In the genomic region with DNA sequence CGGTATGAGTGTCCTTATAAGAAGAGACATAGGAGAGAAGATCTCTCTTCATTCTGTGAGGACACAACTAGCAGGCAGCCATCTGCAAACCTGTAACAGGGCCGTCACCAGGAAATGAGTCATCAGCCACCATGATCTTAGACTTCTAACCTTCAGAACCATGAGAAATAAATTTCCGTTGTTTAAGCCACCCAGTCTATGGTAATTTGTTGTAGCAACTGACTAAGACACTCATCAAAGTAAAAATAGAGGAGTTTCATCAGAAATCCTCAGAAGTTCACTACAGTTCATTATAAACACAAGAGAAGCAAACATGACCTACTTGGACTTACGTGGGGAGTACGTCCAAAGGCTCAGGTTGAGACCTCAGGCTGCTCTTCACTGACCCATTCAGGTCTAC, we compare ENCODE assay signal across 14 cellular contexts.
DNase-seq lines count a peak whose midpoint lies in the region; FAIRE-seq and TF ChIP-seq lines count a peak whose summit lies in the region.
"Had no signal": no experiment of that assay in that cellular context is flagged by ENCODE, and none has a peak within 500 bp of the region (broad histone marks: within the 10 kb centered on the region; RNA-seq: fewer than 3 reads in every experiment).

No MANE protein-coding gene starts in this region.

- no peak overlapping the region for H4K12ac ChIP-seq in trophoblast cell (ENCODE audit: low read depth, low read length)

- no peak for TF ChIP-seq POLR2A in Peyer's patch (IDR thresholded peaks at IDR 0.05)

- H3K18ac ChIP-seq in trophoblast cell (ENCODE audit: low read length): no peak overlapping the region

- H2BK5ac ChIP-seq in trophoblast cell (ENCODE audit: low read depth, low read length, poor library complexity): no peak overlapping the region

- no peak overlapping the region for H2AK5ac ChIP-seq in trophoblast cell (ENCODE audit: low read length)

- H3K79me1 ChIP-seq in trophoblast cell (ENCODE audit: low read length): no peaks in the 10 kb centered on the region

- H3K27me3 ChIP-seq in bronchial epithelial cell (ENCODE audit: control insufficient read depth, insufficient read depth, low read length) (no peaks in the 10 kb centered on the region), trophoblast cell (ENCODE audit: insufficient read depth, low read length) (no peaks in the 10 kb centered on the region), Peyer's patch (no peaks in the 10 kb centered on the region)
- H3K27me3 ChIP-seq: suprapubic skin had no signal

- H3K27ac ChIP-seq in trophoblast cell (ENCODE audit: low read depth, low read length) (no peak overlapping the region), Peyer's patch (no peak overlapping the region)
- H3K27ac ChIP-seq: 22Rv1, suprapubic skin, WERI-Rb-1 had no signal

- TF ChIP-seq CTCF in bronchial epithelial cell (IDR thresholded peaks at IDR 0.05; ENCODE audit: insufficient read depth, low read length, severe bottlenecking) (no peak), GM13976 (IDR thresholded peaks at IDR 0.05; ENCODE audit: borderline replicate concordance, control extremely low read depth, extremely low read depth, insufficient read depth, missing control alignments) (no peak), Peyer's patch (IDR thresholded peaks at IDR 0.05) (no peak)

- H2AFZ ChIP-seq in trophoblast cell (ENCODE audit: insufficient read depth, low read length, poor library complexity): no peak overlapping the region

- H3K4ac ChIP-seq in trophoblast cell (ENCODE audit: low read depth, low read length): no peak overlapping the region

- no peaks in the 10 kb centered on the region for H3K79me2 ChIP-seq in trophoblast cell (ENCODE audit: control insufficient read depth, insufficient read depth, low read length, poor library complexity)

- FAIRE-seq in bronchial epithelial cell (lab: Jason Lieb, UNC): no peak

- no peak overlapping the region for H2BK120ac ChIP-seq in trophoblast cell (ENCODE audit: insufficient read depth, low read length, poor library complexity)

- H3K9me3 ChIP-seq in trophoblast cell (ENCODE audit: insufficient read depth, low read depth, low read length): no peaks in the 10 kb centered on the region
- no peaks in the 10 kb centered on the region for H3K9me3 ChIP-seq in Peyer's patch
- H3K9me3 ChIP-seq: suprapubic skin had no signal

- H3K23ac ChIP-seq in trophoblast cell (ENCODE audit: low read length): no peak overlapping the region

- H4K91ac ChIP-seq in trophoblast cell (ENCODE audit: low read depth, low read length): no peak overlapping the region

- H3K4me2 ChIP-seq in trophoblast cell (ENCODE audit: low read length): no peak overlapping the region

- H3K9ac ChIP-seq in trophoblast cell (ENCODE audit: low read length): no peak overlapping the region

- H3K36me3 ChIP-seq in bronchial epithelial cell (ENCODE audit: control insufficient read depth, insufficient read depth, low read length) (no peaks in the 10 kb centered on the region), trophoblast cell (ENCODE audit: control insufficient read depth in 1 of 2, insufficient read depth in 2 of 2, low read length in 2 of 2) (peaks cover 18 to 28% of the 10 kb centered on the region in 2 experiments), Peyer's patch (no peaks in the 10 kb centered on the region)
- H3K36me3 ChIP-seq: suprapubic skin, WERI-Rb-1 had no signal

- no peak overlapping the region for H2BK12ac ChIP-seq in trophoblast cell (ENCODE audit: low read length)

- no CpG with 5 or more reads among the region's 5 CpGs for WGBS in trophoblast cell (ENCODE audit: extremely low coverage, insufficient coverage, insufficient read length)

- no peak overlapping the region for H4K8ac ChIP-seq in trophoblast cell (ENCODE audit: low read depth, low read length)

- H3K4me1 ChIP-seq in trophoblast cell (ENCODE audit: control insufficient read depth in 1 of 2, insufficient read depth in 2 of 2, low read length in 2 of 2): peaks cover 4 to 9% of the 10 kb centered on the region in 2 experiments
- H3K4me1 ChIP-seq in Peyer's patch: no peaks in the 10 kb centered on the region
- H3K4me1 ChIP-seq: suprapubic skin had no signal

- peak; percentile 6 for DNase-seq in DMS53 (lab: John Stamatoyannopoulos, UW)
- DNase-seq in DMS53 treated with DMSO at 0.1 percent for 48 hours (lab: John Stamatoyannopoulos, UW; ENCODE audit: unreplicated experiment): no peak
- DNase-seq in LHCN-M2 (ENCODE audit: low read depth): peak; percentile 87
- DNase-seq in bronchial epithelial cell (ENCODE audit: low read depth): peak; percentile 63
- DNase-seq in trophoblast cell: peak; percentile 10 to 32
- DNase-seq in GM13976 (ENCODE audit: low spot score): no peak
- no peak for DNase-seq in Peyer's patch
- DNase-seq in CD1c-positive myeloid dendritic cell (ENCODE audit: extremely low spot score): no peak
- DNase-seq: NCI-H2081; RPMI8226; stimulated activated CD4-positive, alpha-beta T cell treated with anti-CD3 and anti-CD28 coated beads, Interleukin-4, amount 100 ng/mL, for 1 hour; WERI-Rb-1 had no signal

- in situ Hi-C loops in GM13976 (cut with MboI; ENCODE audit: low sequenced_read_pairs, unreplicated experiment): no loop called here

- H3K14ac ChIP-seq in trophoblast cell (ENCODE audit: low read length): no peak overlapping the region

- H3K4me3 ChIP-seq in bronchial epithelial cell (ENCODE audit: low read depth, low read length) (no peak overlapping the region), trophoblast cell (ENCODE audit: low read depth, low read length) (no peak overlapping the region), Peyer's patch (no peak overlapping the region)
- H3K4me3 ChIP-seq: suprapubic skin had no signal

Comparison
In these comparisons a context has a peak if more than half of its experiments do, and no peak if none do; other contexts are left out.
1. DNase-seq: peak in DMS53 (single experiment), LHCN-M2 (single experiment), bronchial epithelial cell (single experiment) and trophoblast cell (2 of 2); none in DMS53 treated with DMSO at 0.1 percent for 48 hours (single experiment), GM13976 (single experiment), Peyer's patch (0 of 3) and CD1c-positive myeloid dendritic cell (single experiment).